ENCODE assay signal across 8 cellular contexts in the genomic region with DNA sequence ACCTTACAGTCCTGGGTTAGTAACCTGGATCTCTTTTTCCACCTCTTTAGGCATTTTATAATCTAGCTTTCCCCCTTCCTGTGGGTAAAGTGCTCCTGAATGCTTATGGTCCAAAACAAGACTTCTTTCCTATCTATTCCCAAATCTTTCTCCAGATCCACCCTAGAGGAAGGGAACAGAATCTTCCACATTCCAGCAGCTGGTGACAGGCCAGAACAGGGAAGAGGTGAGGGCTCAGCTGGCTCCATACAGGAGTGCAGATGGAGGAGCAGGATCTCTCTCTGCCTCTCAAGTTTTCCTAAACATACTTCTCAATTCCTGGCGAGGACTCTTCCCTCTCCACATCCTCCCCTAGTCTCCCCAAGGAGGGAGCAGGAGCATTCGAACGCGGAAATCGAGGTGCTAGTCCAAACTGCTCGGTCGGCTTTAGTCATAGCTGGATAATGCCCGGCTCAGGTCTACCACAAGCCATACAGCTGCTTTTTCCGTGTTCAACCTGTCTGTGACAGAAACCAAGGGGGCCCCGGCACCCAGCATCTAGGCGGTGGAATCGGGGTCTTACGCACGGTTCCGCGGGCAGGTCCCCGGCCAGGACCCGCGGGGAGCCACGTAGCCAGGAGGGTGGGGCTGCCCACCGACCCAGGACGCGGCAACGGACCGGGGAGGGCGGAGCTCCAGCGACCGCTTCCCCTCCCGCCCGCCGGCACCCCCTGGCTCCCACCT. TPM values are rescaled to one million over a fixed set of nuclear protein-coding genes. Genes with fewer than 3 reads are reported as not detected.
DNase-seq lines count a peak whose midpoint lies in the region; ATAC-seq lines count a peak whose summit lies in the region.

No MANE protein-coding gene starts in this region.

- H3K9me3 Mint-ChIP-seq in CD4-positive, CD25-positive, alpha-beta regulatory T cell, result peaks cover 0 to 3% (median 0%) of the 10 kb centered on the region in 7 donors
- no peaks in the 10 kb centered on the region for H3K9me3 Mint-ChIP-seq in activated naive CD4-positive, alpha-beta T cell treated with anti-CD3 and anti-CD28 coated beads, Interleukin-2, amount 50 U/mL, for 72 hours
- no peaks in the 10 kb centered on the region for H3K9me3 Mint-ChIP-seq in immature natural killer cell

- peak overlapping the region; percentile 92 for H3K4me3 ChIP-seq in CD4-positive, CD25-positive, alpha-beta regulatory T cell (ENCODE audit: low read depth, low read length)
- peak overlapping the region; percentile 89 for H3K4me3 ChIP-seq in stomach smooth muscle (ENCODE audit: low read length in 2 of 2)

- peak overlapping the region; percentile 96 for H3K27ac ChIP-seq in CD4-positive, CD25-positive, alpha-beta regulatory T cell (ENCODE audit: insufficient read depth, low read length, poor library complexity, severe bottlenecking)
- H3K27ac ChIP-seq in stomach smooth muscle (ENCODE audit: low read length), result peak overlapping the region; percentile 89

- peak; percentile 30 to 38 for ATAC-seq in CD4-positive, CD25-positive, alpha-beta regulatory T cell (ENCODE audit: low read depth in 2 of 2)
- ATAC-seq in GM19397 (IDR thresholded peaks at IDR 0.05; ENCODE audit: unreplicated experiment) (peak; percentile 26), HG03457 (IDR thresholded peaks at IDR 0.05; ENCODE audit: unreplicated experiment) (peak; percentile 12)
- peak; percentile 39 to 42 for ATAC-seq in activated naive CD4-positive, alpha-beta T cell treated with anti-CD3 and anti-CD28 coated beads, Interleukin-2, amount 50 U/mL, for 72 hours

- peak overlapping the region; percentile 90 to 97 (median 94) for H3K4me3 Mint-ChIP-seq in CD4-positive, CD25-positive, alpha-beta regulatory T cell
- peak overlapping the region; percentile 90 to 99 (median 98) for H3K4me3 Mint-ChIP-seq in immature natural killer cell

- H3K27ac Mint-ChIP-seq in CD4-positive, CD25-positive, alpha-beta regulatory T cell, result peak overlapping the region; percentile 93 to 95 (median 93)
- peak overlapping the region; percentile 88 to 99 for H3K27ac Mint-ChIP-seq in activated naive CD4-positive, alpha-beta T cell treated with anti-CD3 and anti-CD28 coated beads, Interleukin-2, amount 50 U/mL, for 72 hours
- peak overlapping the region; percentile 95 to 99 (median 96) for H3K27ac Mint-ChIP-seq in immature natural killer cell

- H3K36me3 ChIP-seq in CD4-positive, CD25-positive, alpha-beta regulatory T cell (ENCODE audit: control insufficient read depth, insufficient read depth, low read length), result peaks cover 8% of the 10 kb centered on the region
- peaks cover 9 to 10% of the 10 kb centered on the region in 2 donors for H3K36me3 ChIP-seq in stomach smooth muscle (ENCODE audit: control insufficient read depth in 2 of 2, insufficient read depth in 2 of 2, low read length in 2 of 2)

- peaks cover 20 to 81% (median 48%) of the 10 kb centered on the region in 4 donors for H3K4me1 Mint-ChIP-seq in CD4-positive, CD25-positive, alpha-beta regulatory T cell
- peaks cover 70 to 71% of the 10 kb centered on the region in 2 donors for H3K4me1 Mint-ChIP-seq in immature natural killer cell

- H3K36me3 Mint-ChIP-seq in CD4-positive, CD25-positive, alpha-beta regulatory T cell, result no peaks in the 10 kb centered on the region
- peaks cover 44 to 51% of the 10 kb centered on the region in 2 donors for H3K36me3 Mint-ChIP-seq in activated naive CD4-positive, alpha-beta T cell treated with anti-CD3 and anti-CD28 coated beads, Interleukin-2, amount 50 U/mL, for 72 hours
- peaks cover 15 to 22% (median 18%) of the 10 kb centered on the region in 3 donors for H3K36me3 Mint-ChIP-seq in immature natural killer cell

- H3K4me1 ChIP-seq in CD4-positive, CD25-positive, alpha-beta regulatory T cell (ENCODE audit: control insufficient read depth, insufficient read depth, low read length, poor library complexity, severe bottlenecking), result peaks cover 75% of the 10 kb centered on the region
- peaks cover 58% of the 10 kb centered on the region for H3K4me1 ChIP-seq in stomach smooth muscle (ENCODE audit: control insufficient read depth, insufficient read depth, low read length)

- no peak for DNase-seq in CD4-positive, CD25-positive, alpha-beta regulatory T cell
- no peak for DNase-seq in activated naive CD4-positive, alpha-beta T cell treated with anti-CD3 and anti-CD28 coated beads, Interleukin-2, amount 50 U/mL, for 72 hours (ENCODE audit: low spot score in 2 of 2)
- DNase-seq in immature natural killer cell (no peak), DMS79 (lab: John Stamatoyannopoulos, UW) (no peak), D341Med (ENCODE audit: low spot score) (no peak)

- H3K9ac ChIP-seq in stomach smooth muscle (ENCODE audit: low read length in 2 of 2), result peak overlapping the region; percentile 87 to 90

- H3K27me3 ChIP-seq in CD4-positive, CD25-positive, alpha-beta regulatory T cell (ENCODE audit: control insufficient read depth, insufficient read depth, low read length), result no peaks in the 10 kb centered on the region
- H3K27me3 ChIP-seq in stomach smooth muscle (ENCODE audit: control insufficient read depth in 1 of 2, insufficient read depth in 2 of 2, low read length in 2 of 2), result no peaks in the 10 kb centered on the region

- no peaks in the 10 kb centered on the region for H3K27me3 Mint-ChIP-seq in CD4-positive, CD25-positive, alpha-beta regulatory T cell
- peaks cover 16 to 38% (median 31%) of the 10 kb centered on the region in 3 donors for H3K27me3 Mint-ChIP-seq in immature natural killer cell (ENCODE audit: low read depth in 3 of 3)

- H3K9me3 ChIP-seq in CD4-positive, CD25-positive, alpha-beta regulatory T cell (ENCODE audit: control insufficient read depth in 2 of 2, low read length in 2 of 2), result no peaks in the 10 kb centered on the region
- no peaks in the 10 kb centered on the region for H3K9me3 ChIP-seq in stomach smooth muscle (ENCODE audit: control insufficient read depth in 2 of 2, low read length in 2 of 2)

RNA-seq across cellular contexts. Expression of a gene that starts 4.0 kb away (rescaled TPM):
- total RNA-seq in CD4-positive, CD25-positive, alpha-beta regulatory T cell, result 76.0 TPM
- 10 to 100 TPM; 48.4 to 67.4 (median 54.7) TPM for polyA plus RNA-seq in CD4-positive, CD25-positive, alpha-beta regulatory T cell
- total RNA-seq in activated naive CD4-positive, alpha-beta T cell treated with anti-CD3 and anti-CD28 coated beads, Interleukin-2, amount 50 U/mL, for 72 hours, result 10 to 100 TPM; 68.3 to 83.1 TPM
- 100 to 1,000 TPM; 172 to 253 (median 187) TPM for polyA plus RNA-seq in immature natural killer cell

RNA-seq across cellular contexts. Expression of a gene that starts 8.6 kb away (rescaled TPM):
- 17.5 TPM for total RNA-seq in CD4-positive, CD25-positive, alpha-beta regulatory T cell
- polyA plus RNA-seq in CD4-positive, CD25-positive, alpha-beta regulatory T cell, result 10 to 100 TPM; 44.6 to 55.6 (median 49.9) TPM
- total RNA-seq in activated naive CD4-positive, alpha-beta T cell treated with anti-CD3 and anti-CD28 coated beads, Interleukin-2, amount 50 U/mL, for 72 hours, result 10 to 100 TPM; 10.7 to 20.1 TPM
- 10 to 100 TPM; 42.9 to 70.4 (median 68.4) TPM for polyA plus RNA-seq in immature natural killer cell

RNA-seq across cellular contexts. Expression of a gene that starts 8.9 kb away (rescaled TPM):
- total RNA-seq in CD4-positive, CD25-positive, alpha-beta regulatory T cell, result 1.6 TPM
- polyA plus RNA-seq in CD4-positive, CD25-positive, alpha-beta regulatory T cell, result under 1 TPM in 1 of 4 donors, not detected in 3; 0.09 TPM
- total RNA-seq in activated naive CD4-positive, alpha-beta T cell treated with anti-CD3 and anti-CD28 coated beads, Interleukin-2, amount 50 U/mL, for 72 hours, result 1 to 10 TPM; 1.9 to 4.1 TPM
- 1 to 10 TPM; 2.3 to 3.7 (median 3.6) TPM for polyA plus RNA-seq in immature natural killer cell

RNA-seq across cellular contexts. Expression of a gene that starts 14.0 kb away (rescaled TPM):
- 30.1 TPM for total RNA-seq in CD4-positive, CD25-positive, alpha-beta regulatory T cell
- 10 to 100 TPM; 43.0 to 51.8 (median 49.6) TPM for polyA plus RNA-seq in CD4-positive, CD25-positive, alpha-beta regulatory T cell
- total RNA-seq in activated naive CD4-positive, alpha-beta T cell treated with anti-CD3 and anti-CD28 coated beads, Interleukin-2, amount 50 U/mL, for 72 hours, result 10 to 100 TPM; 42.3 to 50.7 TPM
- polyA plus RNA-seq in immature natural killer cell, result 100 to 1,000 TPM in 2 of 3 donors, 10 to 100 TPM in 1; 77.5 to 104 (median 101) TPM

RNA-seq across cellular contexts. Expression of a gene that starts 14.0 kb away (rescaled TPM):
- 28.5 TPM for total RNA-seq in CD4-positive, CD25-positive, alpha-beta regulatory T cell
- 10 to 100 TPM; 66.3 to 92.2 (median 79.2) TPM for polyA plus RNA-seq in CD4-positive, CD25-positive, alpha-beta regulatory T cell
- 10 to 100 TPM; 18.1 to 34.3 TPM for total RNA-seq in activated naive CD4-positive, alpha-beta T cell treated with anti-CD3 and anti-CD28 coated beads, Interleukin-2, amount 50 U/mL, for 72 hours
- 100 to 1,000 TPM; 120 to 158 (median 131) TPM for polyA plus RNA-seq in immature natural killer cell
